9 cellular contexts compared by ENCODE assay signal in genomic region chr15:78875107-78875914, GRCh38. TPM values are rescaled to one million over a fixed set of nuclear protein-coding genes. Genes with fewer than 3 reads are reported as not detected.
DNase-seq lines count a peak whose midpoint lies in the region; ATAC-seq, FAIRE-seq and TF ChIP-seq lines count a peak whose summit lies in the region.
"Had no signal": no experiment of that assay in that cellular context is flagged by ENCODE, and none has a peak within 500 bp of the region (broad histone marks: within the 10 kb centered on the region; RNA-seq: fewer than 3 reads in every experiment).

No MANE protein-coding gene starts in this region.

- H4K20me1 ChIP-seq in astrocyte (ENCODE audit: insufficient read depth, low read length), result peaks cover 68% of the 10 kb centered on the region

- H3K36me3 Mint-ChIP-seq in astrocyte (ENCODE audit: low read depth, unreplicated experiment) (peaks cover 3% of the 10 kb centered on the region), memory B cell (peaks cover 4% of the 10 kb centered on the region)

- H3K4me1 ChIP-seq in left ventricle myocardium inferior, result peaks cover 81% of the 10 kb centered on the region
- H3K4me1 ChIP-seq in astrocyte (ENCODE audit: insufficient read depth, low read length), result peaks cover 40% of the 10 kb centered on the region
- H3K4me1 ChIP-seq in uterus, result peaks cover 0 to 3% of the 10 kb centered on the region in 2 donors
- H3K4me1 ChIP-seq in prostate gland (replicated peaks), result peaks cover 10% of the 10 kb centered on the region

- H3K4me3 ChIP-seq in left ventricle myocardium inferior (peak overlapping the region; percentile 81), astrocyte (ENCODE audit: insufficient read depth, low read depth, low read length) (peak overlapping the region; percentile 95), uterus (peak overlapping the region in 1 of 2 donors; percentile 82), prostate gland (peak overlapping the region in 1 of 2 donors; percentile 100)

- DNase-seq in left ventricle myocardium inferior, result no peak
- no peak for DNase-seq in cardiac septum (ENCODE audit: low spot score)
- DNase-seq in astrocyte (ENCODE audit: low read depth), result no peak
- no peak for DNase-seq in memory B cell (ENCODE audit: low spot score in 2 of 2)
- no peak for DNase-seq in uterus
- no peak for DNase-seq in prostate gland (ENCODE audit: low spot score)
- DNase-seq: NCI-H187 treated with DMSO at 0.1 percent for 48 hours had no signal

- H3K27me3 Mint-ChIP-seq in astrocyte (ENCODE audit: low read depth, unreplicated experiment) (no peaks in the 10 kb centered on the region), memory B cell (no peaks in the 10 kb centered on the region)

- intact Hi-C loops in left ventricle myocardium inferior (cut with micrococcal nuclease), result no loop called here
- intact Hi-C loops in cardiac septum (cut with DNase I), result no loop called here
- intact Hi-C loops in uterus (cut with DNase I; ENCODE audit: low total_unique reads), result no loop called here
- intact Hi-C loops in prostate gland (cut with DNase I), result no loop called here

- 61% methylated on average over 22 of the region's 22 CpGs for WGBS in prostate gland

- ATAC-seq in memory B cell (ENCODE audit: low read depth), result no peak
- no peak for ATAC-seq in GM21360 (IDR thresholded peaks at IDR 0.05; ENCODE audit: unreplicated experiment)
- ATAC-seq in HG02759 (IDR thresholded peaks at IDR 0.05; ENCODE audit: unreplicated experiment), result no peak

- H3K36me3 ChIP-seq in left ventricle myocardium inferior, result no peaks in the 10 kb centered on the region
- no peaks in the 10 kb centered on the region for H3K36me3 ChIP-seq in astrocyte (ENCODE audit: insufficient read depth, low read length)
- no peaks in the 10 kb centered on the region for H3K36me3 ChIP-seq in uterus
- no peaks in the 10 kb centered on the region for H3K36me3 ChIP-seq in prostate gland

- peak overlapping the region; percentile 100 for H3K27ac Mint-ChIP-seq in astrocyte (ENCODE audit: unreplicated experiment)
- peak overlapping the region; percentile 100 for H3K27ac Mint-ChIP-seq in memory B cell

- H3K9ac ChIP-seq in astrocyte (ENCODE audit: low read length), result peak overlapping the region; percentile 100

- H3K27ac ChIP-seq in left ventricle myocardium inferior (replicated peaks), result peak overlapping the region; percentile 98
- H3K27ac ChIP-seq in astrocyte (ENCODE audit: low read depth, low read length), result peak overlapping the region; percentile 100
- peak overlapping the region; percentile 95 to 98 for H3K27ac ChIP-seq in uterus
- H3K27ac ChIP-seq in prostate gland, result peak overlapping the region in 1 of 2 donors; percentile 100

- no peaks in the 10 kb centered on the region for H3K9me3 Mint-ChIP-seq in astrocyte (ENCODE audit: unreplicated experiment)
- no peaks in the 10 kb centered on the region for H3K9me3 Mint-ChIP-seq in memory B cell

- TF ChIP-seq POLR2A in uterus (IDR thresholded peaks at IDR 0.05), result no peak
- TF ChIP-seq POLR2A in prostate gland (IDR thresholded peaks at IDR 0.05), result no peak

- peaks cover 32% of the 10 kb centered on the region for H3K4me1 Mint-ChIP-seq in astrocyte (ENCODE audit: low read depth, unreplicated experiment)
- H3K4me1 Mint-ChIP-seq in memory B cell, result peaks cover 31% of the 10 kb centered on the region

- H3K4me2 ChIP-seq in astrocyte (ENCODE audit: low read length), result peak overlapping the region; percentile 84

- H3K79me2 ChIP-seq in astrocyte (ENCODE audit: insufficient read depth, low read length), result peaks cover 75% of the 10 kb centered on the region

- H3K27me3 ChIP-seq in left ventricle myocardium inferior (ENCODE audit: low read depth) (no peaks in the 10 kb centered on the region), astrocyte (ENCODE audit: insufficient read depth, low read length) (no peaks in the 10 kb centered on the region), uterus (no peaks in the 10 kb centered on the region), prostate gland (replicated peaks; ENCODE audit: insufficient read depth) (no peaks in the 10 kb centered on the region)

- no peak overlapping the region for H2AFZ ChIP-seq in astrocyte (ENCODE audit: low read depth, low read length)

- TF ChIP-seq CTCF in left ventricle myocardium inferior (IDR thresholded peaks at IDR 0.05; ENCODE audit: borderline replicate concordance) (no peak), astrocyte (IDR thresholded peaks at IDR 0.05; ENCODE audit: insufficient read depth, low read depth, low read length) (no peak), uterus (IDR thresholded peaks at IDR 0.05) (no peak), prostate gland (IDR thresholded peaks at IDR 0.05) (no peak)

- H3K4me3 Mint-ChIP-seq in astrocyte (ENCODE audit: unreplicated experiment) (peak overlapping the region; percentile 99), memory B cell (peak overlapping the region; percentile 96)

- FAIRE-seq in astrocyte (lab: Jason Lieb, UNC), result no peak

- no peaks in the 10 kb centered on the region for H3K9me3 ChIP-seq in left ventricle myocardium inferior (replicated peaks)
- H3K9me3 ChIP-seq in astrocyte (ENCODE audit: insufficient read depth, low read depth, low read length), result no peaks in the 10 kb centered on the region
- no peaks in the 10 kb centered on the region for H3K9me3 ChIP-seq in uterus
- H3K9me3 ChIP-seq in prostate gland, result no peaks in the 10 kb centered on the region

RNA-seq across cellular contexts. Expression of gene MORF4L1, which starts 2.6 kb away (rescaled TPM):
- 310 TPM for total RNA-seq in left ventricle myocardium inferior
- 335 TPM for total RNA-seq in cardiac septum
- 398 and 411 TPM in 2 replicates for total RNA-seq in astrocyte
- 100 to 1,000 TPM; 106 to 955 (median 278) TPM for total RNA-seq in uterus
- total RNA-seq in prostate gland, result 100 to 1,000 TPM; 151 to 304 TPM
